Comparison of ENCODE assay signal across 27 cellular contexts in the genomic region with DNA sequence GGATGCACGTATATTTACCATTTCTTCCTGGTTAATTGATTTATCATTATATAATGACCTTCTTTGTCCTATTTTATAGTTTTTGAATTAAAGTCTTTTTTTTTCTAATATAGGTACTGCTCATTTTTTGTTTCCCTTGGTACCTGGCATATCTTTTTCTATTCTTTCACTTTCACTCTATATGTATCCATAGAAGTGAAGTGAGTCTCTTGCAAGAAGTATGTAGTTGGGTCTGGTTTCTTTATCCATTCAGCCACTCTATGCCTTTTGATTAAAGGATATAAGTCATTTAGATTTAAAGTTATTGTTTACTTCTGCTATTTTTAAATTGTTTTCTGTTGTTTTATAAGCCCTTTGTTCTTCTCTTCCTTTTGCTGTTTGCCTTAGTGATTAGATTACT.
"Had no signal": no experiment of that assay in that cellular context is flagged by ENCODE, and none has a peak within 500 bp of the region (broad histone marks: within the 10 kb centered on the region; RNA-seq: fewer than 3 reads in every experiment).

No MANE protein-coding gene starts in this region.

- DNase-seq: activated CD4-positive, alpha-beta T cell treated with anti-CD3 and anti-CD28 coated beads, Interleukin-2, amount 10 ng/mL, durations not matched to agents 24 days and 14 days; activated CD4-positive, alpha-beta T cell treated with anti-CD3 and anti-CD28 coated beads, Interleukin-2, amount 50 U/mL, for 4 hours; activated CD8-positive, alpha-beta T cell treated with anti-CD3 and anti-CD28 coated beads for 36 hours; activated effector memory CD4-positive, alpha-beta T cell treated with anti-CD3 and anti-CD28 coated beads, Interleukin-2, amount 50 U/mL, for 16 hours; activated naive CD4-positive, alpha-beta T cell; activated naive CD4-positive, alpha-beta T cell treated with anti-CD3 and anti-CD28 coated beads, Interleukin-2, amount 50 U/mL, for 16 hours; activated naive CD8-positive, alpha-beta T cell treated with anti-CD3 and anti-CD28 coated beads for 36 hours; activated T-cell treated with anti-CD3 and anti-CD28 coated beads, Interleukin-2, amount 50 U/mL, for 1 hour; activated T-cell treated with anti-CD3 and anti-CD28 coated beads, Interleukin-2, amount 50 U/mL, for 72 hours; amniotic stem cell; aorta; brain microvascular endothelial cell; central memory CD4-positive, alpha-beta T cell; NCI-H1092; NCI-H1436 treated with DMSO at 0.1 percent for 48 hours; NCI-H1694 treated with DMSO at 0.1 percent for 48 hours; NCI-H2029; NCI-H345; NCI-H524 treated with DMSO at 0.1 percent for 48 hours; NCI-H748 treated with DMSO at 0.1 percent for 48 hours; NK-92 treated with Interleukin-12 subunit alpha and Interleukin-12 subunit beta, amount 100 ng/mL, for 24 hours; PC-9; Right ventricle myocardium superior; SK-N-SH had no signal

- H3K9me3 ChIP-seq: SJSA1, SK-N-SH had no signal

- H3K9me2 ChIP-seq: SK-N-SH had no signal

- H3K9ac ChIP-seq: SK-N-SH had no signal

- H3K36me3 ChIP-seq: brain microvascular endothelial cell, SJSA1 had no signal

- H3K4me2 ChIP-seq: PC-9, SK-N-SH had no signal

- FAIRE-seq: RCC 7860 had no signal

- H3K4me3 ChIP-seq: PC-9, SJSA1 had no signal

- ATAC-seq: activated CD8-positive, alpha-beta T cell treated with anti-CD3 and anti-CD28 coated beads for 36 hours; activated T-cell treated with anti-CD3 and anti-CD28 coated beads, Interleukin-2, amount 50 U/mL, for 72 hours; activated T-helper 17 cell treated with anti-CD3 and anti-CD28 coated beads, Interleukin-2, amount 50 U/mL, for 72 hours had no signal

- H3K27ac ChIP-seq: brain microvascular endothelial cell, PC-9, SJSA1 had no signal

- H3K27me3 ChIP-seq: brain microvascular endothelial cell, SJSA1 had no signal

- H3K4me1 ChIP-seq: SJSA1 had no signal

- H2AFZ ChIP-seq: PC-9 had no signal
